In genomic region chr7:14807498-14807897, GRCh38 we compare ENCODE assay signal across 1 cellular context.
TF ChIP-seq lines count a peak whose summit lies in the region.

No MANE protein-coding gene starts in this region.

TF ChIP-seq in SK-N-SH treated with all-trans-retinoic acid at 6 μM for 48 hours, 23 proteins besides CTCF, POLR2A, EP300 and RAD21 (continued from another document):
- no peak for TF ChIP-seq PATZ1 (CRISPR knock-in tag; IDR thresholded peaks at IDR 0.05; ENCODE audit: borderline replicate concordance)
- no peak for TF ChIP-seq POU6F1 (CRISPR knock-in tag; IDR thresholded peaks at IDR 0.05; ENCODE audit: borderline replicate concordance, low read depth)
- TF ChIP-seq ZC3H10 (CRISPR knock-in tag; IDR thresholded peaks at IDR 0.05): no peak
- no peak for TF ChIP-seq TCF4 (CRISPR knock-in tag; IDR thresholded peaks at IDR 0.05; ENCODE audit: borderline replicate concordance)
- no peak for TF ChIP-seq PPARA (CRISPR knock-in tag; IDR thresholded peaks at IDR 0.05; ENCODE audit: borderline replicate concordance)
- no peak for TF ChIP-seq CREB5 (CRISPR knock-in tag; IDR thresholded peaks at IDR 0.05; ENCODE audit: low read depth)
- no peak for TF ChIP-seq ZFP30 (CRISPR knock-in tag; IDR thresholded peaks at IDR 0.05)
- TF ChIP-seq ZNF565 (CRISPR knock-in tag; conservative IDR thresholded peaks at IDR 0.05; ENCODE audit: low read depth): no peak
- no peak for TF ChIP-seq ZNF70 (CRISPR knock-in tag; IDR thresholded peaks at IDR 0.05)
- no peak for TF ChIP-seq RARB (CRISPR knock-in tag; IDR thresholded peaks at IDR 0.05)
- TF ChIP-seq BACH2 (CRISPR knock-in tag; IDR thresholded peaks at IDR 0.05; ENCODE audit: borderline replicate concordance): no peak
TF ChIP-seq in SK-N-SH treated with all-trans-retinoic acid at 6 μM for 48 hours: peak in this region for 0.
